In genomic region chr9:136847065-136847826, GRCh38 we compare ENCODE assay signal across 8 cellular contexts. TPM values are rescaled to one million over a fixed set of nuclear protein-coding genes. Genes with fewer than 3 reads are reported as not detected.
DNase-seq lines count a peak whose midpoint lies in the region; ATAC-seq and TF ChIP-seq lines count a peak whose summit lies in the region.

No MANE protein-coding gene starts in this region.

- CTCF ChIA-PET in Calu3 (lab: Charles Lee), result no interaction called here

- H3K27me3 Mint-ChIP-seq in Calu3 (ENCODE audit: unreplicated experiment), result no peaks in the 10 kb centered on the region
- H3K27me3 Mint-ChIP-seq in activated T-helper 1 cell treated with anti-CD3 and anti-CD28 coated beads, Interleukin-12 subunit alpha, Interleukin-12 subunit beta, Interleukin-2, Interleukin-4 antibody, amounts not matched to agents 30 ng/mL and 10 ng/mL and 1 ng/mL, durations not matched to agents 14 hours and 24 hours and 36 hours (ENCODE audit: insufficient read depth), result peaks cover 6% of the 10 kb centered on the region

- no peak for ATAC-seq in HG03135 (IDR thresholded peaks at IDR 0.05; ENCODE audit: unreplicated experiment)

- DNase-seq in Calu3 (no peak), Kasumi-1 (lab: John Stamatoyannopoulos, UW) (peak; percentile 67 to 76), glomerular visceral epithelial cell (ENCODE audit: extremely low spot score) (peak; percentile 69), renal cortical epithelial cell (ENCODE audit: low read depth) (peak; percentile 53), DMS153 (lab: John Stamatoyannopoulos, UW) (no peak), inferior parietal cortex (ENCODE audit: extremely low spot score) (no peak)
- DNase-seq in activated T-helper 1 cell treated with anti-CD3 and anti-CD28 coated beads, Interleukin-12 subunit alpha, Interleukin-12 subunit beta, Interleukin-2, Interleukin-4 antibody, amounts not matched to agents 30 ng/mL and 10 ng/mL and 1 ng/mL, durations not matched to agents 14 hours and 24 hours and 36 hours (ENCODE audit: low spot score), result no peak

- no TSS peak for BruUV-seq in Calu3 (replicated peaks; lab: Mats Ljungman, UMichigan)

- intact Hi-C loops in Calu3 (cut with micrococcal nuclease; ENCODE audit: unreplicated experiment), result no loop called here
- intact Hi-C loops in activated T-helper 1 cell treated with anti-CD3 and anti-CD28 coated beads, Interleukin-12 subunit alpha, Interleukin-12 subunit beta, Interleukin-2, Interleukin-4 antibody, amounts not matched to agents 30 ng/mL and 10 ng/mL and 1 ng/mL, durations not matched to agents 14 hours and 24 hours and 36 hours (cut with micrococcal nuclease), result loop anchor here (1.0 to 5.0 kb wide), 3 partner anchors 56 to 200 kb away; partner anchors contain the start of genes NPDC1 and TMEM141

- peak overlapping the region; percentile 98 for H3K27ac Mint-ChIP-seq in Calu3 (ENCODE audit: unreplicated experiment)
- H3K27ac Mint-ChIP-seq in activated T-helper 1 cell treated with anti-CD3 and anti-CD28 coated beads, Interleukin-12 subunit alpha, Interleukin-12 subunit beta, Interleukin-2, Interleukin-4 antibody, amounts not matched to agents 30 ng/mL and 10 ng/mL and 1 ng/mL, durations not matched to agents 14 hours and 24 hours and 36 hours, result peak overlapping the region; percentile 90

- no peaks in the 10 kb centered on the region for H3K9me3 Mint-ChIP-seq in Calu3 (ENCODE audit: low read depth, unreplicated experiment)
- no peaks in the 10 kb centered on the region for H3K9me3 Mint-ChIP-seq in activated T-helper 1 cell treated with anti-CD3 and anti-CD28 coated beads, Interleukin-12 subunit alpha, Interleukin-12 subunit beta, Interleukin-2, Interleukin-4 antibody, amounts not matched to agents 30 ng/mL and 10 ng/mL and 1 ng/mL, durations not matched to agents 14 hours and 24 hours and 36 hours

- peak overlapping the region; percentile 96 for H3K4me3 Mint-ChIP-seq in Calu3 (ENCODE audit: low read depth, unreplicated experiment)
- H3K4me3 Mint-ChIP-seq in activated T-helper 1 cell treated with anti-CD3 and anti-CD28 coated beads, Interleukin-12 subunit alpha, Interleukin-12 subunit beta, Interleukin-2, Interleukin-4 antibody, amounts not matched to agents 30 ng/mL and 10 ng/mL and 1 ng/mL, durations not matched to agents 14 hours and 24 hours and 36 hours, result peak overlapping the region; percentile 94

- no peak for TF ChIP-seq CTCF in Calu3 (IDR thresholded peaks at IDR 0.05; ENCODE audit: unreplicated experiment)

- H3K36me3 Mint-ChIP-seq in Calu3 (ENCODE audit: insufficient read depth, unreplicated experiment), result peaks cover 64% of the 10 kb centered on the region
- H3K36me3 Mint-ChIP-seq in activated T-helper 1 cell treated with anti-CD3 and anti-CD28 coated beads, Interleukin-12 subunit alpha, Interleukin-12 subunit beta, Interleukin-2, Interleukin-4 antibody, amounts not matched to agents 30 ng/mL and 10 ng/mL and 1 ng/mL, durations not matched to agents 14 hours and 24 hours and 36 hours (ENCODE audit: low read depth), result peaks cover 6% of the 10 kb centered on the region

- peaks cover 5% of the 10 kb centered on the region for H3K4me1 Mint-ChIP-seq in Calu3 (ENCODE audit: low read depth, unreplicated experiment)
- H3K4me1 Mint-ChIP-seq in activated T-helper 1 cell treated with anti-CD3 and anti-CD28 coated beads, Interleukin-12 subunit alpha, Interleukin-12 subunit beta, Interleukin-2, Interleukin-4 antibody, amounts not matched to agents 30 ng/mL and 10 ng/mL and 1 ng/mL, durations not matched to agents 14 hours and 24 hours and 36 hours (ENCODE audit: low read depth), result no peaks in the 10 kb centered on the region

RNA-seq across cellular contexts. Expression of gene PHPT1, which starts 2.0 kb away (rescaled TPM):
- 44.1 and 48.7 TPM in 2 replicates for total RNA-seq in Calu3 (2022)
- 134 and 139 TPM in 2 replicates for total RNA-seq in activated T-helper 1 cell treated with anti-CD3 and anti-CD28 coated beads, Interleukin-12 subunit alpha, Interleukin-12 subunit beta, Interleukin-2, Interleukin-4 antibody, amounts not matched to agents 30 ng/mL and 10 ng/mL and 1 ng/mL, durations not matched to agents 14 hours and 24 hours and 36 hours
- total RNA-seq in renal cortical epithelial cell, result 81.7 and 82.1 TPM in 2 replicates

RNA-seq across cellular contexts. Expression of gene MAMDC4, which starts 4.9 kb away (rescaled TPM):
- 3.1 and 3.6 TPM in 2 replicates for total RNA-seq in Calu3 (2022)
- total RNA-seq in activated T-helper 1 cell treated with anti-CD3 and anti-CD28 coated beads, Interleukin-12 subunit alpha, Interleukin-12 subunit beta, Interleukin-2, Interleukin-4 antibody, amounts not matched to agents 30 ng/mL and 10 ng/mL and 1 ng/mL, durations not matched to agents 14 hours and 24 hours and 36 hours, result 18.2 and 23.6 TPM in 2 replicates
- total RNA-seq in renal cortical epithelial cell, result 0.87 and 6.8 TPM in 2 replicates

RNA-seq across cellular contexts. Expression of gene AJM1, which starts 5.0 kb away (rescaled TPM):
- 2.9 and 3.2 TPM in 2 replicates for total RNA-seq in Calu3 (2022)
- 5.1 and 5.8 TPM in 2 replicates for total RNA-seq in activated T-helper 1 cell treated with anti-CD3 and anti-CD28 coated beads, Interleukin-12 subunit alpha, Interleukin-12 subunit beta, Interleukin-2, Interleukin-4 antibody, amounts not matched to agents 30 ng/mL and 10 ng/mL and 1 ng/mL, durations not matched to agents 14 hours and 24 hours and 36 hours
- total RNA-seq in renal cortical epithelial cell, result 0.35 and 1.8 TPM in 2 replicates

RNA-seq across cellular contexts. Expression of gene EDF1, which starts 18.9 kb away (rescaled TPM):
- total RNA-seq in Calu3 (2022), result 233 and 238 TPM in 2 replicates
- total RNA-seq in activated T-helper 1 cell treated with anti-CD3 and anti-CD28 coated beads, Interleukin-12 subunit alpha, Interleukin-12 subunit beta, Interleukin-2, Interleukin-4 antibody, amounts not matched to agents 30 ng/mL and 10 ng/mL and 1 ng/mL, durations not matched to agents 14 hours and 24 hours and 36 hours, result 410 and 418 TPM in 2 replicates
- 372 and 398 TPM in 2 replicates for total RNA-seq in renal cortical epithelial cell

RNA-seq across cellular contexts. Expression of gene TRAF2, which starts 39.1 kb away (rescaled TPM):
- total RNA-seq in Calu3 (2022) (47.8 and 50.5 TPM in 2 replicates), renal cortical epithelial cell (16.3 and 21.9 TPM in 2 replicates)
- total RNA-seq in activated T-helper 1 cell treated with anti-CD3 and anti-CD28 coated beads, Interleukin-12 subunit alpha, Interleukin-12 subunit beta, Interleukin-2, Interleukin-4 antibody, amounts not matched to agents 30 ng/mL and 10 ng/mL and 1 ng/mL, durations not matched to agents 14 hours and 24 hours and 36 hours, result 67.4 and 76.3 TPM in 2 replicates

Comparison
In these comparisons a context has a peak if more than half of its experiments do, and no peak if none do; other contexts are left out.
1. DNase-seq: peak in Kasumi-1 (2 of 2), glomerular visceral epithelial cell (single experiment) and renal cortical epithelial cell (single experiment); none in Calu3 (single experiment), activated T-helper 1 cell treated with anti-CD3 and anti-CD28 coated beads, Interleukin-12 subunit alpha, Interleukin-12 subunit beta, Interleukin-2, Interleukin-4 antibody, amounts not matched to agents 30 ng/mL and 10 ng/mL and 1 ng/mL, durations not matched to agents 14 hours and 24 hours and 36 hours (single experiment), DMS153 (single experiment) and inferior parietal cortex (single experiment).